Comparison of ENCODE assay signal across 16 cellular contexts in genomic region chr6:34592208-34592952, GRCh38. TPM values are rescaled to one million over a fixed set of nuclear protein-coding genes. Genes with fewer than 3 reads are reported as not detected.
DNase-seq lines count a peak whose midpoint lies in the region; ATAC-seq and TF ChIP-seq lines count a peak whose summit lies in the region.
"Had no signal": no experiment of that assay in that cellular context is flagged by ENCODE, and none has a peak within 500 bp of the region (broad histone marks: within the 10 kb centered on the region; RNA-seq: fewer than 3 reads in every experiment).

No MANE protein-coding gene starts in this region.

- no peak for TF ChIP-seq CTCF in GM10248 (IDR thresholded peaks at IDR 0.05; ENCODE audit: control extremely low read depth, extremely low read depth, low read depth, missing control alignments)

- H3K9me3 Mint-ChIP-seq in activated naive CD4-positive, alpha-beta T cell treated with anti-CD3 and anti-CD28 coated beads for 36 hours: no peaks in the 10 kb centered on the region
- H3K9me3 Mint-ChIP-seq in stimulated activated naive CD8-positive, alpha-beta T cell treated with anti-CD3 and anti-CD28 coated beads, Interleukin-15, amount 100 ng/mL, for 72 hours: no peaks in the 10 kb centered on the region
- H3K9me3 Mint-ChIP-seq: HFFc6 had no signal

- H3K27me3 Mint-ChIP-seq in activated naive CD4-positive, alpha-beta T cell treated with anti-CD3 and anti-CD28 coated beads for 36 hours (ENCODE audit: low read depth): no peaks in the 10 kb centered on the region
- H3K27me3 Mint-ChIP-seq in stimulated activated naive CD8-positive, alpha-beta T cell treated with anti-CD3 and anti-CD28 coated beads, Interleukin-15, amount 100 ng/mL, for 72 hours: no peaks in the 10 kb centered on the region

- POLR2A ChIA-PET in GM10248 (lab: Yijun Ruan, JAX): no interaction called here

- intact Hi-C loops in activated naive CD4-positive, alpha-beta T cell treated with anti-CD3 and anti-CD28 coated beads for 36 hours (cut with micrococcal nuclease): no loop called here

- peaks cover 12% of the 10 kb centered on the region for H3K4me1 Mint-ChIP-seq in activated naive CD4-positive, alpha-beta T cell treated with anti-CD3 and anti-CD28 coated beads for 36 hours (ENCODE audit: low read depth)
- peaks cover 12% of the 10 kb centered on the region for H3K4me1 Mint-ChIP-seq in stimulated activated naive CD8-positive, alpha-beta T cell treated with anti-CD3 and anti-CD28 coated beads, Interleukin-15, amount 100 ng/mL, for 72 hours

- CTCF ChIA-PET in activated naive CD4-positive, alpha-beta T cell treated with anti-CD3 and anti-CD28 coated beads for 36 hours (lab: Charles Lee): interaction anchor here (0.6 to 4.8 kb wide), 3 partner anchors 18 to 1292 kb away, joined by 3 to 30 read pairs (median 7); no protein-coding TSS in a partner anchor
- CTCF ChIA-PET in GM10248 (lab: Yijun Ruan, JAX): interaction anchor here (1.5 to 4.3 kb wide), 2 partner anchors 16 to 65 kb away, joined by 4 to 37 read pairs; no protein-coding TSS in a partner anchor

- ATAC-seq in stimulated activated naive CD8-positive, alpha-beta T cell treated with anti-CD3 and anti-CD28 coated beads, Interleukin-15, amount 100 ng/mL, for 72 hours: peak; percentile 37
- ATAC-seq in HG02981 (IDR thresholded peaks at IDR 0.05; ENCODE audit: unreplicated experiment): no peak
- ATAC-seq in GM18858 (IDR thresholded peaks at IDR 0.05; ENCODE audit: unreplicated experiment): no peak
- ATAC-seq: SK-N-SH treated with all-trans-retinoic acid at 6 μM for 48 hours had no signal

- peak; percentile 16 for DNase-seq in activated naive CD4-positive, alpha-beta T cell treated with anti-CD3 and anti-CD28 coated beads for 36 hours
- DNase-seq in activated naive CD4-positive, alpha-beta T cell treated with Interleukin-2 at 50 U/mL for 16 hours: no peak
- DNase-seq in NCI-H69 (lab: John Stamatoyannopoulos, UW) (peak; percentile 27), cerebellum (ENCODE audit: low spot score) (peak; percentile 85), GM10248 (ENCODE audit: extremely low spot score) (no peak)
- no peak for DNase-seq in stimulated activated naive CD8-positive, alpha-beta T cell treated with anti-CD3 and anti-CD28 coated beads, Interleukin-15, amount 100 ng/mL, for 72 hours
- DNase-seq: activated CD4-positive, alpha-beta T cell treated with anti-CD3 and anti-CD28 coated beads for 1 hour; effector CD8-positive, alpha-beta T cell; esophagus squamous epithelium; HFFc6; left ventricle myocardium inferior; NCI-H1417; T1000 had no signal

- no peak overlapping the region for H3K4me3 Mint-ChIP-seq in activated naive CD4-positive, alpha-beta T cell treated with anti-CD3 and anti-CD28 coated beads for 36 hours
- no peak overlapping the region for H3K4me3 Mint-ChIP-seq in stimulated activated naive CD8-positive, alpha-beta T cell treated with anti-CD3 and anti-CD28 coated beads, Interleukin-15, amount 100 ng/mL, for 72 hours
- H3K4me3 Mint-ChIP-seq: HFFc6 had no signal

- H3K36me3 Mint-ChIP-seq in activated naive CD4-positive, alpha-beta T cell treated with anti-CD3 and anti-CD28 coated beads for 36 hours (ENCODE audit: low read depth): peaks cover 2% of the 10 kb centered on the region

- no peak overlapping the region for H3K27ac Mint-ChIP-seq in activated naive CD4-positive, alpha-beta T cell treated with anti-CD3 and anti-CD28 coated beads for 36 hours
- peak overlapping the region in 1 of 2 donors; percentile 61 for H3K27ac Mint-ChIP-seq in stimulated activated naive CD8-positive, alpha-beta T cell treated with anti-CD3 and anti-CD28 coated beads, Interleukin-15, amount 100 ng/mL, for 72 hours
- H3K27ac Mint-ChIP-seq: HFFc6 had no signal

RNA-seq across cellular contexts. Expression of gene SPDEF, which starts 36.3 kb away (rescaled TPM):
- under 1 TPM; 0.24 to 0.35 TPM for total RNA-seq in activated naive CD4-positive, alpha-beta T cell treated with anti-CD3 and anti-CD28 coated beads for 36 hours
- total RNA-seq in cerebellum: 0.18 TPM
- total RNA-seq: HFFc6 had no signal

Comparison
In these comparisons a context has a peak if more than half of its experiments do, and no peak if none do; other contexts are left out.
1. DNase-seq: peak in activated naive CD4-positive, alpha-beta T cell treated with anti-CD3 and anti-CD28 coated beads for 36 hours (single experiment), NCI-H69 (single experiment) and cerebellum (single experiment); none in activated naive CD4-positive, alpha-beta T cell treated with Interleukin-2 at 50 U/mL for 16 hours (single experiment), stimulated activated naive CD8-positive, alpha-beta T cell treated with anti-CD3 and anti-CD28 coated beads, Interleukin-15, amount 100 ng/mL, for 72 hours (0 of 2) and GM10248 (single experiment).